Comparison of ENCODE assay signal across 31 cellular contexts in the genomic region with DNA sequence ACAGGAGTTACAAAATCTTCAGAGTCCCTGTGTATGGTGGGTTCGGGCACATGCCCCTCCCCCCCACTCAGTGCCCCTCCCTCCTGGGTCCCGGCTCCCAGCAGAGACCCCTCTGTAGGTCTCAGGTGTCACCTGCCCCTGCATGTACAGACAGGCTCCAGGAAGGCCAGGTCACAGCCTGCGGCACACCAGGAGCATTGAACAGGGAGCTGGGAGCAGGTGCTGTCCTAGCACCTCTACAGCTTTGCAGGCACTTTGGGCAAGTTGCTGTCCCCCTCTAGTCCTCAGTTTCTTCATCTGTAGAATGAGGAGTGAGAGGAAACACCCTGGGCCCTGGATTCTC.
A peak's percentile ranks its signal among the peaks of the same experiment; 100 is the strongest.
DNase-seq lines count a peak whose midpoint lies in the region; ATAC-seq, FAIRE-seq and TF ChIP-seq lines count a peak whose summit lies in the region.
"Had no signal": no experiment of that assay in that cellular context is flagged by ENCODE, and none has a peak within 500 bp of the region (broad histone marks: within the 10 kb centered on the region; RNA-seq: fewer than 3 reads in every experiment).

No MANE protein-coding gene starts in this region.

- WGBS in sigmoid colon, 2 donors: 40 to 58% methylated on average over 3 of the region's 3 CpGs

- H3K9me3 Mint-ChIP-seq in activated T-cell treated with anti-CD3 and anti-CD28 coated beads, Interleukin-2, amount 50 U/mL, for 4 hours: no peaks in the 10 kb centered on the region
- H3K9me3 Mint-ChIP-seq in chondrocyte (ENCODE audit: low read depth): no peaks in the 10 kb centered on the region
- H3K9me3 Mint-ChIP-seq: CD8-positive, alpha-beta T cell had no signal

- no peak for TF ChIP-seq POLR2A in sigmoid colon (IDR thresholded peaks at IDR 0.05)

- H3K9me3 ChIP-seq in sigmoid colon: no peaks in the 10 kb centered on the region
- H3K9me3 ChIP-seq: Caco-2 had no signal

- ATAC-seq in activated T-cell treated with anti-CD3 and anti-CD28 coated beads, Interleukin-2, amount 50 U/mL, for 4 hours: no peak
- ATAC-seq: CD8-positive, alpha-beta T cell; GM12878; HCT116; PC-3 had no signal

- intact Hi-C loops in sigmoid colon (cut with DNase I): no loop called here

- H3K4me1 Mint-ChIP-seq in activated T-cell treated with anti-CD3 and anti-CD28 coated beads, Interleukin-2, amount 50 U/mL, for 4 hours (ENCODE audit: low read depth): no peaks in the 10 kb centered on the region
- H3K4me1 Mint-ChIP-seq in chondrocyte (ENCODE audit: low read depth): peaks cover 7% of the 10 kb centered on the region
- H3K4me1 Mint-ChIP-seq: B cell had no signal

- no peaks in the 10 kb centered on the region for H3K4me1 ChIP-seq in sigmoid colon
- H3K4me1 ChIP-seq: Caco-2 had no signal

- DNase-seq in NCI-H146 (lab: John Stamatoyannopoulos, UW) (peak; percentile 21), NCI-H146 treated with DMSO at 0.1 percent for 48 hours (lab: John Stamatoyannopoulos, UW; ENCODE audit: unreplicated experiment) (no peak), chondrocyte (ENCODE audit: low spot score) (peak; percentile 72), sigmoid colon (peak; percentile 10), frontal cortex (ENCODE audit: low spot score in 2 of 2) (no peak)
- peak; percentile 4 for DNase-seq in activated T-cell treated with anti-CD3 and anti-CD28 coated beads, Interleukin-2, amount 50 U/mL, for 1 hour
- no peak for DNase-seq in activated T-cell treated with anti-CD3 and anti-CD28 coated beads, Interleukin-2, amount 50 U/mL, for 4 hours
- DNase-seq in effector CD4-positive, alpha-beta T cell: no peak
- DNase-seq: Caco-2; CD8-positive, alpha-beta T cell; DMS 273 treated with DMSO at 0.1 percent for 48 hours; DMS79; EL; GDM1; GOT3; IMR-90; MM.1S; NCI-H1694 treated with DMSO at 0.1 percent for 48 hours; NCI-H2081; NCI-H446; NCI-H526; NCI-H82; NK-92 treated with Interleukin-12 subunit alpha and Interleukin-12 subunit beta, amount 100 ng/mL, for 24 hours; PC-3; SHP77 had no signal

- peaks cover 14% of the 10 kb centered on the region for H3K27me3 Mint-ChIP-seq in activated T-cell treated with anti-CD3 and anti-CD28 coated beads, Interleukin-2, amount 50 U/mL, for 4 hours (ENCODE audit: low read depth)
- peaks cover 44% of the 10 kb centered on the region for H3K27me3 Mint-ChIP-seq in chondrocyte (ENCODE audit: low read depth)

- no peak overlapping the region for H3K4me3 ChIP-seq in sigmoid colon
- H3K4me3 ChIP-seq: GM12878 had no signal

- no peak overlapping the region for H3K27ac ChIP-seq in sigmoid colon
- H3K27ac ChIP-seq: 22Rv1, C4-2B, KMS-11 had no signal

- TF ChIP-seq EP300 in sigmoid colon (IDR thresholded peaks at IDR 0.05): no peak

- TF ChIP-seq CTCF in chondrocyte (IDR thresholded peaks at IDR 0.05) (no peak), sigmoid colon (IDR thresholded peaks at IDR 0.05) (no peak)

- no peaks in the 10 kb centered on the region for H3K36me3 Mint-ChIP-seq in activated T-cell treated with anti-CD3 and anti-CD28 coated beads, Interleukin-2, amount 50 U/mL, for 4 hours (ENCODE audit: insufficient read depth)
- no peaks in the 10 kb centered on the region for H3K36me3 Mint-ChIP-seq in chondrocyte (ENCODE audit: low read depth)
- H3K36me3 Mint-ChIP-seq: CD8-positive, alpha-beta T cell had no signal

- H3K27ac Mint-ChIP-seq in chondrocyte (ENCODE audit: unreplicated experiment): no peak overlapping the region
- H3K27ac Mint-ChIP-seq: B cell; CD8-positive, alpha-beta T cell had no signal

- no peak overlapping the region for H3K4me3 Mint-ChIP-seq in activated T-cell treated with anti-CD3 and anti-CD28 coated beads, Interleukin-2, amount 50 U/mL, for 4 hours
- no peak overlapping the region for H3K4me3 Mint-ChIP-seq in chondrocyte (ENCODE audit: unreplicated experiment)
- H3K4me3 Mint-ChIP-seq: B cell; CD8-positive, alpha-beta T cell had no signal

- H3K27me3 ChIP-seq in sigmoid colon: peaks cover 0 to 13% (median 0%) of the 10 kb centered on the region in 3 donors

- FAIRE-seq in frontal cortex (lab: Jason Lieb, UNC): no peak
- FAIRE-seq: GM12878 had no signal

- no peaks in the 10 kb centered on the region for H3K36me3 ChIP-seq in sigmoid colon

Comparison
In these comparisons a context has a peak if more than half of its experiments do, and no peak if none do; other contexts are left out.
1. DNase-seq: peak in NCI-H146 (single experiment), activated T-cell treated with anti-CD3 and anti-CD28 coated beads, Interleukin-2, amount 50 U/mL, for 1 hour (single experiment), chondrocyte (single experiment) and sigmoid colon (single experiment); none in NCI-H146 treated with DMSO at 0.1 percent for 48 hours (single experiment), activated T-cell treated with anti-CD3 and anti-CD28 coated beads, Interleukin-2, amount 50 U/mL, for 4 hours (single experiment), effector CD4-positive, alpha-beta T cell (single experiment) and frontal cortex (0 of 2).